In the genomic region with DNA sequence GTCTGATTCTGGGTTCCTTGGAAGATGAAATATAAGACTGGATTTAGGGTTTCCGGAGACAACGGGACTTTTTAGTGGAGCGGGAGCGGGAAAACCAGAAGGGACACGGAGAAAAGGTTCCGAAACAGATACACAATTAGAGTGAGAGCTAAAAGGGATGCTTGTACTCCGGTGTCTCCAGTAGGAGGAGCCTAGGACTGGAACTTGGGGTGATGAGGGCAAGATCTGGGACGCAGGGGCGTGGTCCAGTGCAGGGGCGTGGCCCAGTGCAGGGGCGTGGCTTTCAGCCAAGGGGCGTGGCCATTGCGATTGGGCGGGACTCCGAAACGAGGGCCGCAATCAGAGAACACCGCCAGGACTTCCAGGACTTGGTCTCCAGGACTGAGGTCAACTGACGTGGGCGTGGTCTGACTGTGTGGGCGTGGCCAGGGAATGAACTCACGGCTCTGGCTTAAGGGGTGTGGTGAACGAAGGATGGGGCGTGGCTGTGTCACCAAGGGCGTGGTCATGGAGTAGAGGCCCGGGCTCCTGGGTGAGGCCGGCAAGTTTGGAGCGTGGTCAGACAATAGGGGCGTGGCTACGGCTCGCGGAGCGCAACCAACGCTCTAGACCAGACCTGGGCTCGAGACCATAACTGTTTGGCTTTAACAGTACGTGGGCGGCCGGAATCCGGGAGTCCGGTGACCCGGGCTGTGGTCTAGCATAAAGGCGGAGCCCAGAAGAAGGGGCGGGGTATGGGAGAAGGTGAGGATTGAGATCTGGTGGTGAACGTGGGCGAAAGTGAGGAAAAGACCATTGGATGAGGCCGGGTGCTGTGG, we compare ENCODE assay signal across 8 cellular contexts. TPM values are rescaled to one million over a fixed set of nuclear protein-coding genes. Genes with fewer than 3 reads are reported as not detected.
DNase-seq lines count a peak whose midpoint lies in the region; ATAC-seq and TF ChIP-seq lines count a peak whose summit lies in the region.

A gene (plus strand): TSS at position 613 of the 818 bp plus-strand sequence. CDS start 122 bp downstream, at position 735.

- TF ChIP-seq CTCF in GM12865 (IDR thresholded peaks at IDR 0.05; ENCODE audit: insufficient read depth, low read depth, low read length, missing control alignments) (no peak), SK-N-SH (IDR thresholded peaks at IDR 0.05) (peak; percentile 33), cardiac muscle cell (IDR thresholded peaks at IDR 0.05; ENCODE audit: low read depth, low read length) (peak; percentile 6), tibial artery (IDR thresholded peaks at IDR 0.05) (peak; percentile 10 to 18)

- peaks cover 14% of the 10 kb centered on the region for H3K79me1 ChIP-seq in trophoblast cell (ENCODE audit: low read length)

- WGBS in SK-N-SH (ENCODE audit: low lambda C conversion rate) = 3% methylated on average over 42 of the region's 46 CpGs
- no CpG with 5 or more reads among the region's 46 CpGs for WGBS in trophoblast cell (ENCODE audit: extremely low coverage, insufficient coverage, insufficient read length)

- H3K4me3 Mint-ChIP-seq in activated naive CD8-positive, alpha-beta T cell treated with anti-CD3 and anti-CD28 coated beads, Interleukin-2, amount 10 ng/mL, durations not matched to agents 7 days and 5 days = no peak within 1 kb of the TSS

- H3K79me2 ChIP-seq in SK-N-SH (ENCODE audit: insufficient read depth) = peaks cover 36% of the 10 kb centered on the region
- peaks cover 12% of the 10 kb centered on the region for H3K79me2 ChIP-seq in trophoblast cell (ENCODE audit: control insufficient read depth, insufficient read depth, low read length, poor library complexity)

- H3K36me3 Mint-ChIP-seq in activated naive CD8-positive, alpha-beta T cell treated with anti-CD3 and anti-CD28 coated beads, Interleukin-2, amount 10 ng/mL, durations not matched to agents 7 days and 5 days = no peaks in the 10 kb centered on the region

- no peak within 1 kb of the TSS for H3K27ac Mint-ChIP-seq in activated naive CD8-positive, alpha-beta T cell treated with anti-CD3 and anti-CD28 coated beads, Interleukin-2, amount 10 ng/mL, durations not matched to agents 7 days and 5 days

- CTCF ChIA-PET in SK-N-SH (lab: Yijun Ruan, JAX) = interaction anchor here (0.8 to 1.2 kb wide), 2 partner anchors 13 to 79 kb away, joined by 3 read pairs; no protein-coding TSS in a partner anchor

- peak within 1 kb of the TSS; percentile 34 to 86 for H3K27ac ChIP-seq in SK-N-SH (ENCODE audit: low read depth in 2 of 2, low read length in 1 of 2)
- H3K27ac ChIP-seq in cardiac muscle cell = peak within 1 kb of the TSS; percentile 96
- peak within 1 kb of the TSS; percentile 24 for H3K27ac ChIP-seq in trophoblast cell (ENCODE audit: low read depth, low read length)
- peak within 1 kb of the TSS; percentile 84 to 96 for H3K27ac ChIP-seq in tibial artery

- H3K9me2 ChIP-seq in SK-N-SH = no peaks in the 10 kb centered on the region

- peak; percentile 30 for TF ChIP-seq RAD21 in SK-N-SH (IDR thresholded peaks at IDR 0.05; ENCODE audit: low read length)

- no peaks in the 10 kb centered on the region for H4K20me1 ChIP-seq in SK-N-SH (ENCODE audit: insufficient read depth)

- peak within 1 kb of the TSS; percentile 34 for H3K4ac ChIP-seq in trophoblast cell (ENCODE audit: low read depth, low read length)

- H2AFZ ChIP-seq in SK-N-SH (ENCODE audit: low read depth) (peak within 1 kb of the TSS; percentile 95), trophoblast cell (ENCODE audit: insufficient read depth, low read length, poor library complexity) (peak within 1 kb of the TSS; percentile 76)

- POLR2A ChIA-PET in SK-N-SH (lab: Yijun Ruan, JAX) = no interaction called here
- POLR2A ChIA-PET in activated naive CD8-positive, alpha-beta T cell treated with anti-CD3 and anti-CD28 coated beads, Interleukin-2, amount 10 ng/mL, durations not matched to agents 7 days and 5 days (lab: Charles Lee) = no interaction called here

- no peak within 1 kb of the TSS for H2BK12ac ChIP-seq in trophoblast cell (ENCODE audit: low read length)

- H3K36me3 ChIP-seq in SK-N-SH (replicated peaks in 1 of 2; ENCODE audit: control insufficient read depth in 1 of 2, insufficient read depth in 2 of 2, low read length in 1 of 2) (peaks cover 4 to 11% of the 10 kb centered on the region in 2 experiments), cardiac muscle cell (peaks cover 11% of the 10 kb centered on the region), trophoblast cell (ENCODE audit: control insufficient read depth in 1 of 2, insufficient read depth in 2 of 2, low read length in 2 of 2) (peaks cover 12 to 13% of the 10 kb centered on the region in 2 experiments), tibial artery (peaks cover 9 to 15% (median 14%) of the 10 kb centered on the region in 3 donors)

- H3K27me3 Mint-ChIP-seq in activated naive CD8-positive, alpha-beta T cell treated with anti-CD3 and anti-CD28 coated beads, Interleukin-2, amount 10 ng/mL, durations not matched to agents 7 days and 5 days = peaks cover 41% of the 10 kb centered on the region

- H4K8ac ChIP-seq in trophoblast cell (ENCODE audit: low read depth, low read length) = peak within 1 kb of the TSS; percentile 70

- H3K23ac ChIP-seq in trophoblast cell (ENCODE audit: low read length) = no peak within 1 kb of the TSS

- H3K4me3 ChIP-seq in GM12865 (ENCODE audit: low read depth, low read length) (no peak within 1 kb of the TSS), SK-N-SH (ENCODE audit: low read depth in 2 of 2, low read length in 1 of 2) (peak within 1 kb of the TSS; percentile 64 to 91), cardiac muscle cell (peak within 1 kb of the TSS; percentile 73), trophoblast cell (ENCODE audit: low read depth, low read length) (no peak within 1 kb of the TSS), tibial artery (peak within 1 kb of the TSS; percentile 81 to 98)

- intact Hi-C loops in tibial artery (cut with DNase I; ENCODE audit: low total_unique reads) = no loop called here

- no peaks in the 10 kb centered on the region for H3K9me3 Mint-ChIP-seq in activated naive CD8-positive, alpha-beta T cell treated with anti-CD3 and anti-CD28 coated beads, Interleukin-2, amount 10 ng/mL, durations not matched to agents 7 days and 5 days

- H3K9ac ChIP-seq in SK-N-SH = peak within 1 kb of the TSS; percentile 99
- H3K9ac ChIP-seq in trophoblast cell (ENCODE audit: low read length) = no peak within 1 kb of the TSS

- peak within 1 kb of the TSS; percentile 12 for H2BK5ac ChIP-seq in trophoblast cell (ENCODE audit: low read depth, low read length, poor library complexity)

- H3K9me3 ChIP-seq in SK-N-SH (no peaks in the 10 kb centered on the region), cardiac muscle cell (ENCODE audit: low read depth) (no peaks in the 10 kb centered on the region), trophoblast cell (ENCODE audit: insufficient read depth, low read depth, low read length) (peaks cover 3% of the 10 kb centered on the region), tibial artery (peaks cover 0 to 2% (median 0%) of the 10 kb centered on the region in 3 donors)

- peak within 1 kb of the TSS; percentile 41 for H3K14ac ChIP-seq in trophoblast cell (ENCODE audit: low read length)

- H3K4me1 ChIP-seq in SK-N-SH (ENCODE audit: control insufficient read depth in 1 of 2, insufficient read depth in 2 of 2, low read depth in 1 of 2, low read length in 1 of 2) (no peaks in the 10 kb centered on the region; a peak in 1 of 4 replicates), cardiac muscle cell (ENCODE audit: low read depth) (no peaks in the 10 kb centered on the region), trophoblast cell (ENCODE audit: control insufficient read depth in 1 of 2, insufficient read depth in 2 of 2, low read length in 2 of 2) (peaks cover 0 to 4% of the 10 kb centered on the region in 2 experiments), tibial artery (peaks cover 2 to 20% (median 11%) of the 10 kb centered on the region in 4 donors)

- H4K91ac ChIP-seq in trophoblast cell (ENCODE audit: low read depth, low read length) = no peak within 1 kb of the TSS

- peak within 1 kb of the TSS; percentile 94 for H3K4me2 ChIP-seq in SK-N-SH
- peak within 1 kb of the TSS; percentile 80 for H3K4me2 ChIP-seq in trophoblast cell (ENCODE audit: low read length)

- H3K27me3 ChIP-seq in SK-N-SH (ENCODE audit: insufficient read depth) (no peaks in the 10 kb centered on the region), cardiac muscle cell (no peaks in the 10 kb centered on the region), trophoblast cell (ENCODE audit: insufficient read depth, low read length) (no peaks in the 10 kb centered on the region), tibial artery (no peaks in the 10 kb centered on the region)

- peaks cover 4% of the 10 kb centered on the region for H3F3A ChIP-seq in SK-N-SH (replicated peaks; ENCODE audit: insufficient read depth)

- TF ChIP-seq EP300 in SK-N-SH (IDR thresholded peaks at IDR 0.05; ENCODE audit: borderline replicate concordance in 1 of 2, low read depth in 1 of 2, low read length in 1 of 2) = no peak

- ATAC-seq in activated naive CD8-positive, alpha-beta T cell treated with anti-CD3 and anti-CD28 coated beads, Interleukin-2, amount 10 ng/mL, durations not matched to agents 7 days and 5 days (ENCODE audit: low read depth) = peak; percentile 73
- ATAC-seq in HG02610 (IDR thresholded peaks at IDR 0.05; ENCODE audit: unreplicated experiment) = no peak

- H2AK5ac ChIP-seq in trophoblast cell (ENCODE audit: low read length) = no peak within 1 kb of the TSS

- DNase-seq in GM12865 (ENCODE audit: low read depth) = peak; percentile 89
- peak; percentile 100 for DNase-seq in HT-29 (ENCODE audit: low spot score)
- peak; percentile 89 for DNase-seq in SK-N-SH
- peak; percentile 83 for DNase-seq in activated naive CD8-positive, alpha-beta T cell treated with anti-CD3 and anti-CD28 coated beads, Interleukin-2, amount 10 ng/mL, durations not matched to agents 7 days and 5 days
- DNase-seq in cardiac muscle cell (ENCODE audit: low read depth in 1 of 2, low spot score in 1 of 2) = peak; percentile 100
- peak; percentile 97 to 99 for DNase-seq in trophoblast cell
- peak; percentile 100 for DNase-seq in tibial artery

- no peak within 1 kb of the TSS for H3K18ac ChIP-seq in trophoblast cell (ENCODE audit: low read length)

- H4K12ac ChIP-seq in trophoblast cell (ENCODE audit: low read depth, low read length) = peak within 1 kb of the TSS; percentile 47

- peaks cover 11% of the 10 kb centered on the region for H3K4me1 Mint-ChIP-seq in activated naive CD8-positive, alpha-beta T cell treated with anti-CD3 and anti-CD28 coated beads, Interleukin-2, amount 10 ng/mL, durations not matched to agents 7 days and 5 days

- no peak within 1 kb of the TSS for H2BK120ac ChIP-seq in trophoblast cell (ENCODE audit: insufficient read depth, low read length, poor library complexity)

RNA-seq across cellular contexts. Expression of the gene that starts here (rescaled TPM):
- total RNA-seq in HT-29 (2014; rRNA removed; shearing (Covaris generic)) = 0.18 and 0.53 TPM in 2 replicates
- polyA plus RNA-seq in SK-N-SH (2012; rRNA removed) = 0.36 and 0.47 TPM in 2 replicates
- polyA plus RNA-seq in SK-N-SH (2012; cell fraction: cytosol; rRNA removed) = 0.26 and 0.40 TPM in 2 replicates
- polyA plus RNA-seq in SK-N-SH (2012; cell fraction: nucleus; rRNA removed) = 0.55 and 0.82 TPM in 2 replicates
- total RNA-seq in activated naive CD8-positive, alpha-beta T cell treated with anti-CD3 and anti-CD28 coated beads, Interleukin-2, amount 10 ng/mL, durations not matched to agents 7 days and 5 days = not detected
- 11.0 and 12.7 TPM in 2 replicates for total RNA-seq in cardiac muscle cell
- polyA plus RNA-seq in cardiac muscle cell = 14.0 and 17.6 TPM in 2 replicates
- 1.2 and 1.3 TPM in 2 replicates for polyA plus RNA-seq in trophoblast cell (2013)

Comparison
In these comparisons a context has a peak if more than half of its experiments do, and no peak if none do; other contexts are left out.
1. Peak in DNase-seq in HT-29; RNA of the gene not detected or under 1 TPM.
2. Peak in DNase-seq, H3K4me3 ChIP-seq, H3K27ac ChIP-seq, H3K9ac ChIP-seq and H3K4me2 ChIP-seq in SK-N-SH; RNA of the gene not detected or under 1 TPM.
3. Peak in DNase-seq and ATAC-seq in activated naive CD8-positive, alpha-beta T cell treated with anti-CD3 and anti-CD28 coated beads, Interleukin-2, amount 10 ng/mL, durations not matched to agents 7 days and 5 days; RNA of the gene not detected or under 1 TPM.
4. H3K4me3 ChIP-seq: peak in cardiac muscle cell (single experiment) and tibial artery (2 of 2); none in GM12865 (single experiment) and trophoblast cell (single experiment).
5. H3K27ac ChIP-seq: peak in every context shown above with its lines; median percentile 96 in cardiac muscle cell; 90 in tibial artery; 60 in SK-N-SH; 24 in trophoblast cell.
6. Peak in every context shown above with its lines, with median percentiles within 50 percentile points of each other: DNase-seq.